ENCODE assay signal across 20 cellular contexts in genomic region chr11:74084796-74085541, GRCh38.
DNase-seq lines count a peak whose midpoint lies in the region; ATAC-seq and TF ChIP-seq lines count a peak whose summit lies in the region.
"Had no signal": no experiment of that assay in that cellular context is flagged by ENCODE, and none has a peak within 500 bp of the region (broad histone marks: within the 10 kb centered on the region; RNA-seq: fewer than 3 reads in every experiment).

No MANE protein-coding gene starts in this region.

- no peaks in the 10 kb centered on the region for H4K20me1 ChIP-seq in SK-N-SH (ENCODE audit: insufficient read depth)

- H3K4me3 Mint-ChIP-seq in activated CD8-positive, alpha-beta T cell treated with anti-CD3 and anti-CD28 coated beads, Interleukin-2, amount 10 ng/mL, durations not matched to agents 7 days and 5 days = no peak overlapping the region
- H3K4me3 Mint-ChIP-seq in activated CD8-positive, alpha-beta T cell treated with anti-CD3 and anti-CD28 coated beads for 36 hours = no peak overlapping the region
- H3K4me3 Mint-ChIP-seq in stimulated activated memory B cell treated with anti-CD40 and anti-IgM and Interleukin-4, amounts not matched to agents 10 μg/mL and 1 μg/mL and 100 μg/mL, for 72 hours = no peak overlapping the region
- H3K4me3 Mint-ChIP-seq: activated CD4-positive, alpha-beta T cell treated with anti-CD3 and anti-CD28 coated beads for 36 hours; activated naive CD4-positive, alpha-beta T cell treated with anti-CD3 and anti-CD28 coated beads, Interleukin-2, amount 10 ng/mL, durations not matched to agents 7 days and 5 days; nephron progenitor cell had no signal

- no peak overlapping the region for H3K4me3 ChIP-seq in SK-N-SH (ENCODE audit: low read depth in 2 of 2, low read length in 1 of 2)
- H3K4me3 ChIP-seq in fibroblast of pulmonary artery (replicated peaks; ENCODE audit: low read depth, low read length) = no peak overlapping the region
- H3K4me3 ChIP-seq: dorsolateral prefrontal cortex, esophagus muscularis mucosa, upper lobe of left lung had no signal

- no peaks in the 10 kb centered on the region for H3K27me3 Mint-ChIP-seq in activated CD8-positive, alpha-beta T cell treated with anti-CD3 and anti-CD28 coated beads, Interleukin-2, amount 10 ng/mL, durations not matched to agents 7 days and 5 days (ENCODE audit: low read depth)
- no peaks in the 10 kb centered on the region for H3K27me3 Mint-ChIP-seq in activated CD8-positive, alpha-beta T cell treated with anti-CD3 and anti-CD28 coated beads for 36 hours
- H3K27me3 Mint-ChIP-seq in stimulated activated memory B cell treated with anti-CD40 and anti-IgM and Interleukin-4, amounts not matched to agents 10 μg/mL and 1 μg/mL and 100 μg/mL, for 72 hours = no peaks in the 10 kb centered on the region
- H3K27me3 Mint-ChIP-seq: activated CD4-positive, alpha-beta T cell treated with anti-CD3 and anti-CD28 coated beads for 36 hours; activated naive CD4-positive, alpha-beta T cell treated with anti-CD3 and anti-CD28 coated beads, Interleukin-2, amount 10 ng/mL, durations not matched to agents 7 days and 5 days had no signal

- peak overlapping the region in 1 of 2 experiments; percentile 6; a peak in 2 of 4 replicates for H3K27ac ChIP-seq in SK-N-SH (ENCODE audit: low read depth in 2 of 2, low read length in 1 of 2)
- H3K27ac ChIP-seq: brain microvascular endothelial cell, esophagus muscularis mucosa had no signal

- H3K9me3 Mint-ChIP-seq in activated CD8-positive, alpha-beta T cell treated with anti-CD3 and anti-CD28 coated beads, Interleukin-2, amount 10 ng/mL, durations not matched to agents 7 days and 5 days (ENCODE audit: insufficient read depth) = no peaks in the 10 kb centered on the region
- H3K9me3 Mint-ChIP-seq in activated CD8-positive, alpha-beta T cell treated with anti-CD3 and anti-CD28 coated beads for 36 hours = no peaks in the 10 kb centered on the region
- H3K9me3 Mint-ChIP-seq in stimulated activated memory B cell treated with anti-CD40 and anti-IgM and Interleukin-4, amounts not matched to agents 10 μg/mL and 1 μg/mL and 100 μg/mL, for 72 hours = no peaks in the 10 kb centered on the region
- H3K9me3 Mint-ChIP-seq: activated naive CD4-positive, alpha-beta T cell treated with anti-CD3 and anti-CD28 coated beads, Interleukin-2, amount 10 ng/mL, durations not matched to agents 7 days and 5 days had no signal

- no peak for DNase-seq in activated CD8-positive, alpha-beta T cell treated with anti-CD3 and anti-CD28 coated beads, Interleukin-2, amount 10 ng/mL, durations not matched to agents 7 days and 5 days
- DNase-seq in activated CD8-positive, alpha-beta T cell treated with anti-CD3 and anti-CD28 coated beads for 36 hours = no peak
- DNase-seq in SK-N-SH (no peak), fibroblast of pulmonary artery (ENCODE audit: low read depth) (peak; percentile 48), HK-2 (ENCODE audit: unreplicated experiment) (no peak), NCI-H1436 (lab: John Stamatoyannopoulos, UW) (no peak)
- DNase-seq: 8988T; activated CD4-positive, alpha-beta T cell treated with anti-CD3 and anti-CD28 coated beads for 36 hours; activated naive CD4-positive, alpha-beta T cell treated with anti-CD3 and anti-CD28 coated beads, Interleukin-2, amount 10 ng/mL, durations not matched to agents 7 days and 5 days; brain microvascular endothelial cell; NCI-H2081 treated with DMSO at 0.1 percent for 48 hours; NCI-H526 treated with DMSO at 0.1 percent for 48 hours; nephron progenitor cell; stimulated activated CD4-positive, alpha-beta T cell treated with anti-CD3 and anti-CD28 coated beads, Interleukin-15, amount 100 ng/mL, for 24 hours; stimulated activated naive CD8-positive, alpha-beta T cell treated with anti-CD3 and anti-CD28 coated beads, Interleukin-15, Interleukin-2, amounts not matched to agents 100 U/mL and 50 U/mL, for 24 hours had no signal

- H2AFZ ChIP-seq in SK-N-SH (ENCODE audit: low read depth) = no peak overlapping the region

- peak overlapping the region; percentile 6 for H3K27ac Mint-ChIP-seq in activated CD8-positive, alpha-beta T cell treated with anti-CD3 and anti-CD28 coated beads, Interleukin-2, amount 10 ng/mL, durations not matched to agents 7 days and 5 days
- no peak overlapping the region for H3K27ac Mint-ChIP-seq in activated CD8-positive, alpha-beta T cell treated with anti-CD3 and anti-CD28 coated beads for 36 hours
- H3K27ac Mint-ChIP-seq in stimulated activated memory B cell treated with anti-CD40 and anti-IgM and Interleukin-4, amounts not matched to agents 10 μg/mL and 1 μg/mL and 100 μg/mL, for 72 hours = peak overlapping the region; percentile 28
- H3K27ac Mint-ChIP-seq: activated naive CD4-positive, alpha-beta T cell treated with anti-CD3 and anti-CD28 coated beads, Interleukin-2, amount 10 ng/mL, durations not matched to agents 7 days and 5 days; nephron progenitor cell had no signal

- H3F3A ChIP-seq in SK-N-SH (replicated peaks; ENCODE audit: insufficient read depth) = peaks cover 15% of the 10 kb centered on the region

- ATAC-seq in activated CD8-positive, alpha-beta T cell treated with anti-CD3 and anti-CD28 coated beads, Interleukin-2, amount 10 ng/mL, durations not matched to agents 7 days and 5 days = no peak
- no peak for ATAC-seq in activated CD8-positive, alpha-beta T cell treated with anti-CD3 and anti-CD28 coated beads for 36 hours
- no peak for ATAC-seq in stimulated activated memory B cell treated with anti-CD40 and anti-IgM and Interleukin-4, amounts not matched to agents 10 μg/mL and 1 μg/mL and 100 μg/mL, for 72 hours
- no peak for ATAC-seq in GM21360 (IDR thresholded peaks at IDR 0.05; ENCODE audit: unreplicated experiment)
- ATAC-seq: stimulated activated naive CD8-positive, alpha-beta T cell treated with anti-CD3 and anti-CD28 coated beads, Interleukin-15, Interleukin-2, amounts not matched to agents 100 U/mL and 50 U/mL, for 24 hours had no signal

- peaks cover 0 to 8% of the 10 kb centered on the region in 2 experiments; a peak in 2 of 4 replicates for H3K4me1 ChIP-seq in SK-N-SH (ENCODE audit: control insufficient read depth in 1 of 2, insufficient read depth in 2 of 2, low read depth in 1 of 2, low read length in 1 of 2)
- H3K4me1 ChIP-seq: esophagus muscularis mucosa, upper lobe of left lung had no signal

- no peak overlapping the region for H3K4me2 ChIP-seq in SK-N-SH

- no peaks in the 10 kb centered on the region for H3K9me2 ChIP-seq in SK-N-SH

- TF ChIP-seq EP300 in SK-N-SH (IDR thresholded peaks at IDR 0.05; ENCODE audit: borderline replicate concordance in 1 of 2, low read depth in 1 of 2, low read length in 1 of 2) = no peak

- peaks cover 5% of the 10 kb centered on the region for H3K4me1 Mint-ChIP-seq in activated CD8-positive, alpha-beta T cell treated with anti-CD3 and anti-CD28 coated beads, Interleukin-2, amount 10 ng/mL, durations not matched to agents 7 days and 5 days (ENCODE audit: low read depth)
- H3K4me1 Mint-ChIP-seq in activated CD8-positive, alpha-beta T cell treated with anti-CD3 and anti-CD28 coated beads for 36 hours (ENCODE audit: low read depth) = no peaks in the 10 kb centered on the region
- no peaks in the 10 kb centered on the region for H3K4me1 Mint-ChIP-seq in stimulated activated memory B cell treated with anti-CD40 and anti-IgM and Interleukin-4, amounts not matched to agents 10 μg/mL and 1 μg/mL and 100 μg/mL, for 72 hours
- H3K4me1 Mint-ChIP-seq: activated CD4-positive, alpha-beta T cell treated with anti-CD3 and anti-CD28 coated beads for 36 hours; activated naive CD4-positive, alpha-beta T cell treated with anti-CD3 and anti-CD28 coated beads, Interleukin-2, amount 10 ng/mL, durations not matched to agents 7 days and 5 days; nephron progenitor cell had no signal

- TF ChIP-seq CTCF in activated CD8-positive, alpha-beta T cell treated with anti-CD3 and anti-CD28 coated beads for 36 hours (IDR thresholded peaks at IDR 0.05) = no peak
- no peak for TF ChIP-seq CTCF in SK-N-SH (IDR thresholded peaks at IDR 0.05)
- no peak for TF ChIP-seq CTCF in fibroblast of pulmonary artery (IDR thresholded peaks at IDR 0.05; ENCODE audit: low read length, missing control alignments)

- H3K27me3 ChIP-seq in SK-N-SH (ENCODE audit: insufficient read depth) = no peaks in the 10 kb centered on the region
- H3K27me3 ChIP-seq: brain microvascular endothelial cell, dorsolateral prefrontal cortex, esophagus muscularis mucosa, upper lobe of left lung had no signal

- POLR2A ChIA-PET in activated CD8-positive, alpha-beta T cell treated with anti-CD3 and anti-CD28 coated beads, Interleukin-2, amount 10 ng/mL, durations not matched to agents 7 days and 5 days (lab: Charles Lee) = interaction anchor here (0.5 kb wide), 1 partner anchor 114 kb away, joined by 7 read pairs; no protein-coding TSS in a partner anchor
- POLR2A ChIA-PET in activated CD8-positive, alpha-beta T cell treated with anti-CD3 and anti-CD28 coated beads for 36 hours (lab: Charles Lee) = interaction anchor here (0.6 kb wide), 1 partner anchor 496 kb away, joined by 3 read pairs; no protein-coding TSS in a partner anchor
- POLR2A ChIA-PET in SK-N-SH (lab: Yijun Ruan, JAX) = no interaction called here

- H3K36me3 Mint-ChIP-seq in activated CD8-positive, alpha-beta T cell treated with anti-CD3 and anti-CD28 coated beads, Interleukin-2, amount 10 ng/mL, durations not matched to agents 7 days and 5 days (ENCODE audit: low read depth) = peaks cover 48% of the 10 kb centered on the region
- peaks cover 37% of the 10 kb centered on the region for H3K36me3 Mint-ChIP-seq in activated CD8-positive, alpha-beta T cell treated with anti-CD3 and anti-CD28 coated beads for 36 hours (ENCODE audit: low read depth)
- peaks cover 66% of the 10 kb centered on the region for H3K36me3 Mint-ChIP-seq in stimulated activated memory B cell treated with anti-CD40 and anti-IgM and Interleukin-4, amounts not matched to agents 10 μg/mL and 1 μg/mL and 100 μg/mL, for 72 hours

- no peaks in the 10 kb centered on the region for H3K9me3 ChIP-seq in SK-N-SH
- H3K9me3 ChIP-seq: esophagus muscularis mucosa, upper lobe of left lung had no signal

- peaks cover 37 to 54% of the 10 kb centered on the region in 2 experiments for H3K36me3 ChIP-seq in SK-N-SH (replicated peaks in 1 of 2; ENCODE audit: control insufficient read depth in 1 of 2, insufficient read depth in 2 of 2, low read length in 1 of 2)

- intact Hi-C loops in activated CD8-positive, alpha-beta T cell treated with anti-CD3 and anti-CD28 coated beads for 36 hours (cut with micrococcal nuclease) = no loop called here

- CTCF ChIA-PET in activated CD8-positive, alpha-beta T cell treated with anti-CD3 and anti-CD28 coated beads, Interleukin-2, amount 10 ng/mL, durations not matched to agents 7 days and 5 days (lab: Charles Lee) = no interaction called here
- CTCF ChIA-PET in activated CD8-positive, alpha-beta T cell treated with anti-CD3 and anti-CD28 coated beads for 36 hours (lab: Charles Lee) = interaction anchor here (1.1 kb wide), 1 partner anchor 11 kb away, joined by 3 read pairs; no protein-coding TSS in a partner anchor
- CTCF ChIA-PET in SK-N-SH (lab: Yijun Ruan, JAX) = no interaction called here

- no peaks in the 10 kb centered on the region for H3K79me2 ChIP-seq in SK-N-SH (ENCODE audit: insufficient read depth)

- no peak for TF ChIP-seq RAD21 in SK-N-SH (IDR thresholded peaks at IDR 0.05; ENCODE audit: low read length)

- 85% methylated on average over 2 of the region's 2 CpGs for WGBS in SK-N-SH (ENCODE audit: low lambda C conversion rate)

- no peak overlapping the region for H3K9ac ChIP-seq in SK-N-SH
